In the genomic region with DNA sequence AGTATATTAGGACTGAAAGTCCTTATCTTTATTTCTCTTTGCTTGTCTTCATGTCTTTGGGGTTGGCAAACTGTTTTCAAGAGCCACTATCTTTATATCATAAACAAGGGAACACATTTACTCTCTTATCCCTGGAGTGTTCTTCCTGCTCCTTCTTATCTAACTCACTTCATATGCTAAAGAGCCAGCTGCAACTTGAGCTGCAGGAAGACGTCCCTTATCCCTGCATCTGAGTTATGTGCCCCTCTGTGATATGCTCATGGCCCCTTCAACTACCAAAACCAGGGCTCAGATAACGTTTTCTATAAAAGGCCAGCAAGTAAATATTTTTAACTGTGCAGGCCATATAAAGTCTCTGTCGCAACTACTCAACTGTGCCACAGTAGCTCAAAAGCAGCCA, we compare ENCODE assay signal across 23 cellular contexts.
"Had no signal": no experiment of that assay in that cellular context is flagged by ENCODE, and none has a peak within 500 bp of the region (broad histone marks: within the 10 kb centered on the region; RNA-seq: fewer than 3 reads in every experiment).

No MANE protein-coding gene starts in this region.

- H3K36me3 ChIP-seq: left ventricle myocardium inferior, lower lobe of right lung, neutrophil, right lobe of liver, suprapubic skin, thyroid gland, upper lobe of left lung, uterus had no signal

- H3K27me3 ChIP-seq: foreskin keratinocyte, hepatocyte, neutrophil, right lobe of liver, suprapubic skin, thyroid gland, upper lobe of left lung, uterus had no signal

- H3K9me3 Mint-ChIP-seq: dendritic cell treated with granulocyte-macrophage colony-stimulating factor and Interleukin-4, amounts not matched to agents 40 ng/mL and 50 ng/mL, for 4 days; memory B cell had no signal

- H3K4me2 ChIP-seq: hepatocyte had no signal

- ATAC-seq: effector memory CD8-positive, alpha-beta T cell; foreskin keratinocyte; left cardiac atrium; lower lobe of right lung; psoas muscle; right lobe of liver; stimulated activated effector memory CD8-positive, alpha-beta T cell treated with anti-CD3 and anti-CD28 coated beads, Interleukin-12 subunit alpha, Interleukin-12 subunit beta, amount 100 ng/mL, for 72 hours; stimulated activated naive CD8-positive, alpha-beta T cell treated with anti-CD3 and anti-CD28 coated beads, Interleukin-15, Interleukin-2, amounts not matched to agents 100 U/mL and 50 U/mL, for 24 hours had no signal

- H3K79me2 ChIP-seq: hepatocyte had no signal

- H3K36me3 Mint-ChIP-seq: memory B cell; naive B cell; stimulated activated effector memory CD8-positive, alpha-beta T cell treated with anti-CD3 and anti-CD28 coated beads, Interleukin-12 subunit alpha, Interleukin-12 subunit beta, amount 100 ng/mL, for 72 hours had no signal

- H3K27me3 Mint-ChIP-seq: dendritic cell treated with granulocyte-macrophage colony-stimulating factor and Interleukin-4, amounts not matched to agents 40 ng/mL and 50 ng/mL, for 4 days; effector memory CD8-positive, alpha-beta T cell; naive B cell had no signal

- H3K9me3 ChIP-seq: lower lobe of right lung, neutrophil, psoas muscle, right lobe of liver, thyroid gland, upper lobe of left lung, uterus had no signal

- H3K4me1 ChIP-seq: foreskin keratinocyte, left ventricle myocardium inferior, lower lobe of right lung, psoas muscle, right lobe of liver, suprapubic skin, thyroid gland, upper lobe of left lung, uterus had no signal

- H3K4me1 Mint-ChIP-seq: memory B cell; naive B cell; stimulated activated effector memory CD8-positive, alpha-beta T cell treated with anti-CD3 and anti-CD28 coated beads, Interleukin-12 subunit alpha, Interleukin-12 subunit beta, amount 100 ng/mL, for 72 hours had no signal

- DNase-seq: effector memory CD8-positive, alpha-beta T cell; foreskin keratinocyte; kidney; left cardiac atrium; left ventricle myocardium inferior; lower lobe of right lung; naive B cell; psoas muscle; retina; right lobe of liver; stimulated activated CD4-positive, alpha-beta T cell treated with anti-CD3 and anti-CD28 coated beads, Interleukin-4, amount 100 ng/mL, for 1 hour; stimulated activated CD8-positive, alpha-beta memory T cell treated with anti-CD3 and anti-CD28 coated beads, Interleukin-4, amount 100 ng/mL, for 48 hours; stimulated activated naive CD8-positive, alpha-beta T cell treated with anti-CD3 and anti-CD28 coated beads, Interleukin-15, Interleukin-2, amounts not matched to agents 100 U/mL and 50 U/mL, for 24 hours; thyroid gland; upper lobe of left lung; uterus had no signal

- H3K4me3 ChIP-seq: hepatocyte, left ventricle myocardium inferior, lower lobe of right lung, psoas muscle, right lobe of liver, suprapubic skin, thyroid gland, upper lobe of left lung, uterus had no signal

- H3K4me3 Mint-ChIP-seq: dendritic cell treated with granulocyte-macrophage colony-stimulating factor and Interleukin-4, amounts not matched to agents 40 ng/mL and 50 ng/mL, for 4 days; effector memory CD8-positive, alpha-beta T cell; memory B cell; naive B cell; stimulated activated effector memory CD8-positive, alpha-beta T cell treated with anti-CD3 and anti-CD28 coated beads, Interleukin-12 subunit alpha, Interleukin-12 subunit beta, amount 100 ng/mL, for 72 hours had no signal

- H3K27ac ChIP-seq: epithelial cell of prostate, foreskin keratinocyte, hepatocyte, left ventricle myocardium inferior, lower lobe of right lung, neutrophil, psoas muscle, right lobe of liver, suprapubic skin, thyroid gland, upper lobe of left lung, uterus had no signal

- H3K27ac Mint-ChIP-seq: dendritic cell treated with granulocyte-macrophage colony-stimulating factor and Interleukin-4, amounts not matched to agents 40 ng/mL and 50 ng/mL, for 4 days; effector memory CD8-positive, alpha-beta T cell; memory B cell; naive B cell; stimulated activated effector memory CD8-positive, alpha-beta T cell treated with anti-CD3 and anti-CD28 coated beads, Interleukin-12 subunit alpha, Interleukin-12 subunit beta, amount 100 ng/mL, for 72 hours had no signal
